In the genomic region with DNA sequence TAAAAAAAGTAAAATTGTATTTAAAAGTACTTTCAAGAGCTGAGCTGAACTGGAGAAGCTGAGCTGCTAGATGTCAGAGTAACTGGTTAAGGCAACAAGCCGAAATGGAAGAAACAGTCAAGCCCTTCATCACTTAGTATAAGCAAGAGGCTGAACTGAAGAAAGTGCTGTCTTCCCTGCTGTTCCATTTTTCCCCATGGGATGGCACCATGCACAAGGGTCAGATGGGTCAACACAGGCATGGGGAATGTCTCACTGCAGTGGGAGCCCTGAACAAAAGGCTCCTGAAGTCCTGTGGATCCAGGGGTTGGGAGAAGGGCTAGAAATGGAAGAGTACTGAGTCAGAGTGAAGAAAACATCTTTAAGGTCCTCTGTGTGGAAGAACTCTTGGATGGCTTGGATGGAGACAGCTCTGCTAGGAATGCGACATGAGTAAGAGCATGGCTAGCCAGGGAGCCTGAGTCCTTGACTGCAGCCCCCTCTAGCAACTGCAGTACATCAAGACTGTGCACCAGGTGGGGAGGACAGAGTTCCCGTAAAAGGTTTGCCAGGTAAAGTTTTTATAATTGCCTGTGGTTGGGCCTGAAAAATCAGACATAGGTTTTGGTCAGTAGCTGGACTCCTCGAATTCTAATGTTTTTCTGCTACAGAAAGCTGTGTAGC, we compare ENCODE assay signal across 15 cellular contexts.
DNase-seq lines count a peak whose midpoint lies in the region; ATAC-seq and TF ChIP-seq lines count a peak whose summit lies in the region.
"Had no signal": no experiment of that assay in that cellular context is flagged by ENCODE, and none has a peak within 500 bp of the region (broad histone marks: within the 10 kb centered on the region; RNA-seq: fewer than 3 reads in every experiment).

No MANE protein-coding gene starts in this region.

- H3K9me3 ChIP-seq in ascending aorta = no peaks in the 10 kb centered on the region

- no peak overlapping the region for H3K4me3 Mint-ChIP-seq in activated CD4-positive, alpha-beta T cell treated with anti-CD3 and anti-CD28 coated beads, Interleukin-2, amount 10 ng/mL, durations not matched to agents 7 days and 5 days
- H3K4me3 Mint-ChIP-seq: activated CD4-positive, alpha-beta T cell treated with anti-CD3 and anti-CD28 coated beads, Interleukin-2, amount 10 ng/mL, durations not matched to agents 24 days and 14 days; CD4-positive, CD25-positive, alpha-beta regulatory T cell; effector memory CD8-positive, alpha-beta T cell; nephron; stimulated activated naive CD8-positive, alpha-beta T cell treated with anti-CD3 and anti-CD28 coated beads, Interleukin-15, Interleukin-2, amounts not matched to agents 100 ng/mL and 50 ng/mL, for 24 hours had no signal

- TF ChIP-seq CTCF in KMS-11 (conservative IDR thresholded peaks at IDR 0.05; ENCODE audit: low read depth, low read length) (peak; percentile 26; the same call in 1 of the 2 replicates), astrocyte of the spinal cord (IDR thresholded peaks at IDR 0.05; ENCODE audit: low read depth, low read length) (peak; percentile 38), ascending aorta (IDR thresholded peaks at IDR 0.05) (no peak)

- in situ Hi-C loops in astrocyte of the spinal cord (cut with HindIII; ENCODE audit: low sequenced_read_pairs) = no loop called here

- POLR2A ChIA-PET in activated CD4-positive, alpha-beta T cell treated with anti-CD3 and anti-CD28 coated beads, Interleukin-2, amount 10 ng/mL, durations not matched to agents 7 days and 5 days (lab: Charles Lee) = no interaction called here

- ATAC-seq in HG03135 (IDR thresholded peaks at IDR 0.05; ENCODE audit: unreplicated experiment) = no peak
- ATAC-seq: effector memory CD8-positive, alpha-beta T cell had no signal

- intact Hi-C loops in ascending aorta (cut with DNase I) = no loop called here

- H3K27ac ChIP-seq in KMS-11 (no peak overlapping the region), ascending aorta (no peak overlapping the region)

- H3K4me3 ChIP-seq in KMS-11 (IDR thresholded peaks at IDR 0.05; ENCODE audit: insufficient read depth, low read depth, low read length) (no peak overlapping the region), astrocyte of the spinal cord (ENCODE audit: low read depth, low read length) (no peak overlapping the region), ascending aorta (no peak overlapping the region)

- H3K27me3 Mint-ChIP-seq in activated CD4-positive, alpha-beta T cell treated with anti-CD3 and anti-CD28 coated beads, Interleukin-2, amount 10 ng/mL, durations not matched to agents 7 days and 5 days = no peaks in the 10 kb centered on the region
- H3K27me3 Mint-ChIP-seq: activated CD4-positive, alpha-beta T cell treated with anti-CD3 and anti-CD28 coated beads, Interleukin-2, amount 10 ng/mL, durations not matched to agents 24 days and 14 days; CD4-positive, CD25-positive, alpha-beta regulatory T cell; effector memory CD8-positive, alpha-beta T cell; stimulated activated naive CD8-positive, alpha-beta T cell treated with anti-CD3 and anti-CD28 coated beads, Interleukin-15, Interleukin-2, amounts not matched to agents 100 ng/mL and 50 ng/mL, for 24 hours had no signal

- no peak overlapping the region for H2AFZ ChIP-seq in KMS-11 (ENCODE audit: low read depth)

- no peak overlapping the region for H3K4me2 ChIP-seq in KMS-11

- H3K27me3 ChIP-seq in KMS-11 (ENCODE audit: insufficient read depth, low read depth) = no peaks in the 10 kb centered on the region
- no peaks in the 10 kb centered on the region for H3K27me3 ChIP-seq in ascending aorta

- no peak overlapping the region for H3K27ac Mint-ChIP-seq in activated CD4-positive, alpha-beta T cell treated with anti-CD3 and anti-CD28 coated beads, Interleukin-2, amount 10 ng/mL, durations not matched to agents 7 days and 5 days
- H3K27ac Mint-ChIP-seq: activated CD4-positive, alpha-beta T cell treated with anti-CD3 and anti-CD28 coated beads, Interleukin-2, amount 10 ng/mL, durations not matched to agents 24 days and 14 days; CD4-positive, CD25-positive, alpha-beta regulatory T cell; effector memory CD8-positive, alpha-beta T cell; nephron; stimulated activated naive CD8-positive, alpha-beta T cell treated with anti-CD3 and anti-CD28 coated beads, Interleukin-15, Interleukin-2, amounts not matched to agents 100 ng/mL and 50 ng/mL, for 24 hours had no signal

- no peaks in the 10 kb centered on the region for H3K4me1 Mint-ChIP-seq in activated CD4-positive, alpha-beta T cell treated with anti-CD3 and anti-CD28 coated beads, Interleukin-2, amount 10 ng/mL, durations not matched to agents 7 days and 5 days
- H3K4me1 Mint-ChIP-seq: activated CD4-positive, alpha-beta T cell treated with anti-CD3 and anti-CD28 coated beads, Interleukin-2, amount 10 ng/mL, durations not matched to agents 24 days and 14 days; CD4-positive, CD25-positive, alpha-beta regulatory T cell; nephron had no signal

- H3K9ac ChIP-seq in KMS-11 = no peak overlapping the region

- no peaks in the 10 kb centered on the region for H4K20me1 ChIP-seq in KMS-11 (ENCODE audit: insufficient read depth)

- H3K9me3 Mint-ChIP-seq in activated CD4-positive, alpha-beta T cell treated with anti-CD3 and anti-CD28 coated beads, Interleukin-2, amount 10 ng/mL, durations not matched to agents 7 days and 5 days = peaks cover 11% of the 10 kb centered on the region

- no peaks in the 10 kb centered on the region for H3K36me3 ChIP-seq in KMS-11 (ENCODE audit: insufficient read depth)
- no peaks in the 10 kb centered on the region for H3K36me3 ChIP-seq in ascending aorta

- no peaks in the 10 kb centered on the region for H3K4me1 ChIP-seq in KMS-11 (ENCODE audit: low read depth, poor library complexity, severe bottlenecking)
- no peaks in the 10 kb centered on the region for H3K4me1 ChIP-seq in ascending aorta

- no peaks in the 10 kb centered on the region for H3K79me2 ChIP-seq in KMS-11 (ENCODE audit: insufficient read depth, low read depth)

- no peaks in the 10 kb centered on the region for H3K36me3 Mint-ChIP-seq in activated CD4-positive, alpha-beta T cell treated with anti-CD3 and anti-CD28 coated beads, Interleukin-2, amount 10 ng/mL, durations not matched to agents 7 days and 5 days (ENCODE audit: low read depth)
- H3K36me3 Mint-ChIP-seq: CD4-positive, CD25-positive, alpha-beta regulatory T cell had no signal

- CTCF ChIA-PET in activated CD4-positive, alpha-beta T cell treated with anti-CD3 and anti-CD28 coated beads, Interleukin-2, amount 10 ng/mL, durations not matched to agents 7 days and 5 days (lab: Charles Lee) = no interaction called here

- DNase-seq in Daoy (ENCODE audit: low read depth) = peak; percentile 39
- DNase-seq in astrocyte of the spinal cord (ENCODE audit: low read depth, low spot score) = peak; percentile 2
- peak; percentile 38 for DNase-seq in kidney tubule cell (ENCODE audit: low spot score)
- DNase-seq in ascending aorta (ENCODE audit: low spot score in 2 of 2) = no peak
- DNase-seq in NCI-H2227 treated with DMSO at 0.1 percent for 48 hours (lab: John Stamatoyannopoulos, UW) = no peak
- DNase-seq in activated CD4-positive, alpha-beta T cell treated with anti-CD3 and anti-CD28 coated beads, Interleukin-2, amount 10 ng/mL, durations not matched to agents 7 days and 5 days = no peak
- DNase-seq: activated CD4-positive, alpha-beta T cell treated with anti-CD3 and anti-CD28 coated beads, Interleukin-2, amount 10 ng/mL, durations not matched to agents 24 days and 14 days; activated naive CD4-positive, alpha-beta T cell treated with anti-CD3 and anti-CD28 coated beads, Interleukin-2, amount 50 U/mL, for 16 hours; CD4-positive, CD25-positive, alpha-beta regulatory T cell; effector memory CD8-positive, alpha-beta T cell; NCI-H2171 treated with DMSO at 0.1 percent for 48 hours had no signal

Comparison
In these comparisons a context has a peak if more than half of its experiments do, and no peak if none do; other contexts are left out.
1. DNase-seq: peak in Daoy (single experiment), astrocyte of the spinal cord (single experiment) and kidney tubule cell (single experiment); none in ascending aorta (0 of 2), NCI-H2227 treated with DMSO at 0.1 percent for 48 hours (single experiment) and activated CD4-positive, alpha-beta T cell treated with anti-CD3 and anti-CD28 coated beads, Interleukin-2, amount 10 ng/mL, durations not matched to agents 7 days and 5 days (single experiment).
2. CTCF ChIP-seq: peak in KMS-11 (single experiment) and astrocyte of the spinal cord (single experiment); none in ascending aorta (0 of 3).